18 cellular contexts compared by ENCODE assay signal in genomic region chr13:57137631-57138030, GRCh38. TPM values are rescaled to one million over a fixed set of nuclear protein-coding genes. Genes with fewer than 3 reads are reported as not detected.
DNase-seq lines count a peak whose midpoint lies in the region; ATAC-seq and TF ChIP-seq lines count a peak whose summit lies in the region.
"Had no signal": no experiment of that assay in that cellular context is flagged by ENCODE, and none has a peak within 500 bp of the region (broad histone marks: within the 10 kb centered on the region; RNA-seq: fewer than 3 reads in every experiment).

No MANE protein-coding gene starts in this region.

- POLR2A ChIA-PET in CD4-positive, alpha-beta memory T cell (lab: Charles Lee; ENCODE audit: partially characterized antibody) = no interaction called here

- H3K4me1 Mint-ChIP-seq in CD4-positive, alpha-beta memory T cell = no peaks in the 10 kb centered on the region
- no peaks in the 10 kb centered on the region for H3K4me1 Mint-ChIP-seq in T-helper 17 cell
- H3K4me1 Mint-ChIP-seq: CD4-positive, CD25-positive, alpha-beta regulatory T cell had no signal

- 8% methylated on average over 3 of the region's 3 CpGs for WGBS in right lobe of liver (ENCODE audit: insufficient coverage, low coverage, low lambda C conversion rate, missing lambda C conversion rate)
- WGBS in prostate gland = 50% methylated on average over 3 of the region's 3 CpGs

- CTCF ChIA-PET in CD4-positive, alpha-beta memory T cell (lab: Charles Lee; ENCODE audit: partially characterized antibody) = no interaction called here

- no peak overlapping the region for H3K27ac Mint-ChIP-seq in CD4-positive, alpha-beta memory T cell
- H3K27ac Mint-ChIP-seq in T-helper 17 cell = no peak overlapping the region
- H3K27ac Mint-ChIP-seq: CD4-positive, CD25-positive, alpha-beta regulatory T cell; HFFc6 had no signal

- ATAC-seq in left colon (peak; percentile 88), right lobe of liver (peak; percentile 93 to 98 (median 96)), T-helper 17 cell (no peak)

- H3K9me3 Mint-ChIP-seq in CD4-positive, alpha-beta memory T cell = peaks cover 2 to 4% (median 3%) of the 10 kb centered on the region in 8 donors

- peaks cover 0 to 9% (median 3%) of the 10 kb centered on the region in 4 donors for H3K4me1 ChIP-seq in right lobe of liver
- H3K4me1 ChIP-seq in CD4-positive, alpha-beta memory T cell (ENCODE audit: insufficient read depth, low read length) = no peaks in the 10 kb centered on the region
- H3K4me1 ChIP-seq in prostate gland (replicated peaks) = no peaks in the 10 kb centered on the region
- H3K4me1 ChIP-seq: BLaER1 treated with 17β-estradiol and CSF1 and Interleukin-3, amounts not matched to agents 10 nM and 100 nM had no signal

- no peaks in the 10 kb centered on the region for H3K36me3 Mint-ChIP-seq in CD4-positive, alpha-beta memory T cell
- H3K36me3 Mint-ChIP-seq in T-helper 17 cell (ENCODE audit: low read depth) = no peaks in the 10 kb centered on the region
- H3K36me3 Mint-ChIP-seq: CD4-positive, CD25-positive, alpha-beta regulatory T cell had no signal

- H3K36me3 ChIP-seq in right lobe of liver (no peaks in the 10 kb centered on the region), prostate gland (no peaks in the 10 kb centered on the region)
- no peaks in the 10 kb centered on the region for H3K36me3 ChIP-seq in CD4-positive, alpha-beta memory T cell (ENCODE audit: insufficient read depth, low read length)
- H3K36me3 ChIP-seq: BLaER1 treated with 17β-estradiol and CSF1 and Interleukin-3, amounts not matched to agents 10 nM and 100 nM had no signal

- H3K4me3 ChIP-seq in right lobe of liver (peak overlapping the region in 2 of 3 donors; percentile 32 to 36), prostate gland (no peak overlapping the region)
- no peak overlapping the region for H3K4me3 ChIP-seq in CD4-positive, alpha-beta memory T cell (ENCODE audit: low read length in 2 of 2)
- H3K4me3 ChIP-seq: BLaER1 treated with 17β-estradiol and CSF1 and Interleukin-3, amounts not matched to agents 10 nM and 100 nM had no signal

- H3K27me3 Mint-ChIP-seq in CD4-positive, alpha-beta memory T cell = no peaks in the 10 kb centered on the region
- no peaks in the 10 kb centered on the region for H3K27me3 Mint-ChIP-seq in T-helper 17 cell
- H3K27me3 Mint-ChIP-seq: CD4-positive, CD25-positive, alpha-beta regulatory T cell had no signal

- TF ChIP-seq POLR2A in right lobe of liver (IDR thresholded peaks at IDR 0.05) (no peak), prostate gland (IDR thresholded peaks at IDR 0.05) (no peak)

- intact Hi-C loops in left colon (cut with DNase I, micrococcal nuclease) (no loop called here), right lobe of liver (cut with DNase I) (no loop called here), prostate gland (cut with DNase I) (no loop called here)
- intact Hi-C loops in CD4-positive, alpha-beta memory T cell (cut with micrococcal nuclease) = no loop called here

- H3K4me3 Mint-ChIP-seq in CD4-positive, alpha-beta memory T cell = no peak overlapping the region
- H3K4me3 Mint-ChIP-seq in T-helper 17 cell = no peak overlapping the region
- H3K4me3 Mint-ChIP-seq: CD4-positive, CD25-positive, alpha-beta regulatory T cell; HFFc6 had no signal

- DNase-seq in HuH-7.5 (ENCODE audit: low spot score) (peak; percentile 74), left colon (no peak), right lobe of liver (no peak), iPS-NIHi7 (ENCODE audit: extremely low spot score) (no peak), T-helper 17 cell (no peak), prostate gland (ENCODE audit: low spot score) (no peak)
- DNase-seq in CD4-positive, alpha-beta memory T cell = no peak
- DNase-seq: ACHN; Calu3; CD4-positive, CD25-positive, alpha-beta regulatory T cell; DMS 273 treated with DMSO at 0.1 percent for 48 hours; HCEC 1CT; HFFc6; IMR-90 had no signal

- TF ChIP-seq CTCF in right lobe of liver (IDR thresholded peaks at IDR 0.05) (no peak), prostate gland (IDR thresholded peaks at IDR 0.05) (no peak)

- H3K9me3 ChIP-seq in right lobe of liver = no peaks in the 10 kb centered on the region
- no peaks in the 10 kb centered on the region for H3K9me3 ChIP-seq in CD4-positive, alpha-beta memory T cell (ENCODE audit: control insufficient read depth in 1 of 2, low read length in 2 of 2)
- no peaks in the 10 kb centered on the region for H3K9me3 ChIP-seq in T-helper 17 cell (ENCODE audit: control insufficient read depth, low read length, poor library complexity, severe bottlenecking)
- no peaks in the 10 kb centered on the region for H3K9me3 ChIP-seq in prostate gland
- H3K9me3 ChIP-seq: BLaER1 treated with 17β-estradiol and CSF1 and Interleukin-3, amounts not matched to agents 10 nM and 100 nM had no signal

- H3K27ac ChIP-seq in right lobe of liver (peak overlapping the region in 2 of 3 donors; percentile 30 to 68), prostate gland (no peak overlapping the region)
- H3K27ac ChIP-seq in CD4-positive, alpha-beta memory T cell (ENCODE audit: low read depth, low read length) = no peak overlapping the region
- H3K27ac ChIP-seq: BLaER1 treated with 17β-estradiol and CSF1 and Interleukin-3, amounts not matched to agents 10 nM and 100 nM had no signal

- H3K27me3 ChIP-seq in right lobe of liver = no peaks in the 10 kb centered on the region
- H3K27me3 ChIP-seq in CD4-positive, alpha-beta memory T cell (ENCODE audit: insufficient read depth, low read length) = no peaks in the 10 kb centered on the region
- no peaks in the 10 kb centered on the region for H3K27me3 ChIP-seq in prostate gland (replicated peaks; ENCODE audit: insufficient read depth)
- H3K27me3 ChIP-seq: BLaER1 treated with 17β-estradiol and CSF1 and Interleukin-3, amounts not matched to agents 10 nM and 100 nM had no signal

RNA-seq across cellular contexts. Expression of gene PRR20A, which starts 3.1 kb away (rescaled TPM):
- total RNA-seq in left colon = not detected
- not detected for total RNA-seq in right lobe of liver
- total RNA-seq in CD4-positive, alpha-beta memory T cell = not detected
- not detected for polyA plus RNA-seq in CD4-positive, alpha-beta memory T cell
- not detected for total RNA-seq in T-helper 17 cell
- not detected for total RNA-seq in prostate gland
- total RNA-seq: A172; Calu3; CD4-positive, CD25-positive, alpha-beta regulatory T cell; Daoy; H4; HFFc6; IMR-90 had no signal
- polyA plus RNA-seq: CD4-positive, CD25-positive, alpha-beta regulatory T cell; IMR-90 had no signal

RNA-seq across cellular contexts. Expression of gene PRR20B, which starts 9.7 kb away (rescaled TPM):
- not detected for total RNA-seq in left colon
- not detected for total RNA-seq in right lobe of liver
- total RNA-seq in CD4-positive, alpha-beta memory T cell = not detected
- polyA plus RNA-seq in CD4-positive, alpha-beta memory T cell = not detected
- total RNA-seq in T-helper 17 cell = not detected
- total RNA-seq in prostate gland = not detected
- total RNA-seq: A172; Calu3; CD4-positive, CD25-positive, alpha-beta regulatory T cell; Daoy; H4; HFFc6; IMR-90 had no signal
- polyA plus RNA-seq: CD4-positive, CD25-positive, alpha-beta regulatory T cell; IMR-90 had no signal

RNA-seq across cellular contexts. Expression of gene PRR20C, which starts 16.2 kb away (rescaled TPM):
- not detected for total RNA-seq in left colon
- total RNA-seq in right lobe of liver = not detected
- not detected for total RNA-seq in CD4-positive, alpha-beta memory T cell
- polyA plus RNA-seq in CD4-positive, alpha-beta memory T cell = not detected
- total RNA-seq in T-helper 17 cell = not detected
- total RNA-seq in prostate gland = not detected
- total RNA-seq: A172; Calu3; CD4-positive, CD25-positive, alpha-beta regulatory T cell; Daoy; H4; HFFc6; IMR-90 had no signal
- polyA plus RNA-seq: CD4-positive, CD25-positive, alpha-beta regulatory T cell; IMR-90 had no signal

RNA-seq across cellular contexts. Expression of gene PRR20D, which starts 22.8 kb away (rescaled TPM):
- total RNA-seq in left colon (not detected), right lobe of liver (not detected), T-helper 17 cell (not detected), prostate gland (not detected)
- not detected for total RNA-seq in CD4-positive, alpha-beta memory T cell
- not detected for polyA plus RNA-seq in CD4-positive, alpha-beta memory T cell
- total RNA-seq: A172; Calu3; CD4-positive, CD25-positive, alpha-beta regulatory T cell; Daoy; H4; HFFc6; IMR-90 had no signal
- polyA plus RNA-seq: CD4-positive, CD25-positive, alpha-beta regulatory T cell; IMR-90 had no signal

RNA-seq across cellular contexts. Expression of gene PRR20E, which starts 29.4 kb away (rescaled TPM):
- total RNA-seq in left colon (not detected), right lobe of liver (not detected), T-helper 17 cell (not detected), prostate gland (not detected)
- total RNA-seq in CD4-positive, alpha-beta memory T cell = not detected
- not detected for polyA plus RNA-seq in CD4-positive, alpha-beta memory T cell
- total RNA-seq: A172; Calu3; CD4-positive, CD25-positive, alpha-beta regulatory T cell; Daoy; H4; HFFc6; IMR-90 had no signal
- polyA plus RNA-seq: CD4-positive, CD25-positive, alpha-beta regulatory T cell; IMR-90 had no signal

Comparison
In these comparisons a context has a peak if more than half of its experiments do, and no peak if none do; other contexts are left out.
1. H3K27ac ChIP-seq: peak in right lobe of liver (2 of 3); none in CD4-positive, alpha-beta memory T cell (single experiment) and prostate gland (0 of 2).
2. H3K4me3 ChIP-seq: peak in right lobe of liver (2 of 3); none in CD4-positive, alpha-beta memory T cell (0 of 2) and prostate gland (0 of 2).